16 cellular contexts compared by ENCODE assay signal in the genomic region with DNA sequence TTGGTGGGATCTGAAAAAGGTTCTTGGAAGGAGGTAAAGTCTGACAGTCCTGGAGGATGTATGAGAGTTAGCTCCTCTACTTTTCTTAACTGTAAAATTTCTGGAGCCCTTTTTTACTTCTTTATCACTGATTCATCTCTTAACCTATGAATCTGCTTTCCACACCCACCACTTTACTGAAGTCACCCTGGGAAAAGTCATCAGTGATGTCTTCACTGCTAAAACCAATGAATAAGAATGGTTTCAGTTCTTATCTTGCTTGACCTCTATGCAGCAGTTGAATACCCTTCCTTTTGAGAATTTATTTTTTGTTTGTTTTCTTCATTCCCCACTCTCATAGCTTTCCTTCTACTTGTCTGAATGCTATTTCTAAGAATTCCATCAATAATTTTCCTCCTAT.
DNase-seq lines count a peak whose midpoint lies in the region; ATAC-seq and TF ChIP-seq lines count a peak whose summit lies in the region.
"Had no signal": no experiment of that assay in that cellular context is flagged by ENCODE, and none has a peak within 500 bp of the region (broad histone marks: within the 10 kb centered on the region; RNA-seq: fewer than 3 reads in every experiment).

No MANE protein-coding gene starts in this region.

- no peak overlapping the region for H3K27ac Mint-ChIP-seq in activated CD8-positive, alpha-beta T cell treated with anti-CD3 and anti-CD28 coated beads for 36 hours
- H3K27ac Mint-ChIP-seq in activated CD8-positive, alpha-beta T cell treated with anti-CD3 and anti-CD28 coated beads, Interleukin-2, amount 10 ng/mL, durations not matched to agents 7 days and 5 days = no peak overlapping the region
- H3K27ac Mint-ChIP-seq: B cell; CD4-positive, alpha-beta memory T cell had no signal

- no peaks in the 10 kb centered on the region for H3K9me2 ChIP-seq in GM23248 (ENCODE audit: insufficient read depth)

- H3K36me3 Mint-ChIP-seq in activated CD8-positive, alpha-beta T cell treated with anti-CD3 and anti-CD28 coated beads for 36 hours (ENCODE audit: low read depth) = no peaks in the 10 kb centered on the region
- H3K36me3 Mint-ChIP-seq in activated CD8-positive, alpha-beta T cell treated with anti-CD3 and anti-CD28 coated beads, Interleukin-2, amount 10 ng/mL, durations not matched to agents 7 days and 5 days (ENCODE audit: low read depth) = no peaks in the 10 kb centered on the region
- H3K36me3 Mint-ChIP-seq: CD4-positive, alpha-beta memory T cell had no signal

- peak; percentile 42 for ATAC-seq in activated CD8-positive, alpha-beta T cell treated with anti-CD3 and anti-CD28 coated beads for 36 hours
- ATAC-seq in activated CD8-positive, alpha-beta T cell treated with anti-CD3 and anti-CD28 coated beads, Interleukin-2, amount 10 ng/mL, durations not matched to agents 7 days and 5 days = no peak
- ATAC-seq: HepG2 had no signal

- peaks cover 33% of the 10 kb centered on the region for H3K4me1 ChIP-seq in GM23248 (ENCODE audit: insufficient read depth)
- H3K4me1 ChIP-seq: HAP-1 had no signal

- peaks cover 31% of the 10 kb centered on the region for H3F3A ChIP-seq in GM23248 (ENCODE audit: insufficient read depth)

- no peak for DNase-seq in activated CD8-positive, alpha-beta T cell treated with anti-CD3 and anti-CD28 coated beads for 36 hours
- no peak for DNase-seq in activated CD8-positive, alpha-beta T cell treated with anti-CD3 and anti-CD28 coated beads, Interleukin-2, amount 10 ng/mL, durations not matched to agents 7 days and 5 days
- DNase-seq in CD1c-positive myeloid dendritic cell (ENCODE audit: extremely low spot score) = peak; percentile 25
- DNase-seq in GM23248 = peak; percentile 32
- peak; percentile 18 for DNase-seq in amniotic epithelial cell (ENCODE audit: low read depth)
- no peak for DNase-seq in SW480 (ENCODE audit: low spot score)
- DNase-seq in caudate nucleus (lab: John Stamatoyannopoulos, UW) = no peak
- DNase-seq in dorsolateral prefrontal cortex = no peak
- DNase-seq: ACHN; C1 segment of cervical spinal cord; CD4-positive, alpha-beta memory T cell; DMS79; EL had no signal

- H3K4me2 ChIP-seq in GM23248 (ENCODE audit: unreplicated experiment) = no peak overlapping the region

- no peaks in the 10 kb centered on the region for H3K27me3 Mint-ChIP-seq in activated CD8-positive, alpha-beta T cell treated with anti-CD3 and anti-CD28 coated beads for 36 hours
- H3K27me3 Mint-ChIP-seq in activated CD8-positive, alpha-beta T cell treated with anti-CD3 and anti-CD28 coated beads, Interleukin-2, amount 10 ng/mL, durations not matched to agents 7 days and 5 days (ENCODE audit: low read depth) = no peaks in the 10 kb centered on the region

- POLR2A ChIA-PET in activated CD8-positive, alpha-beta T cell treated with anti-CD3 and anti-CD28 coated beads for 36 hours (lab: Charles Lee) = no interaction called here
- POLR2A ChIA-PET in activated CD8-positive, alpha-beta T cell treated with anti-CD3 and anti-CD28 coated beads, Interleukin-2, amount 10 ng/mL, durations not matched to agents 7 days and 5 days (lab: Charles Lee) = no interaction called here

- no peaks in the 10 kb centered on the region for H3K79me2 ChIP-seq in GM23248 (ENCODE audit: insufficient read depth)

- H3K27ac ChIP-seq in GM23248 (no peak overlapping the region), caudate nucleus (ENCODE audit: low read depth, low read length) (no peak overlapping the region), dorsolateral prefrontal cortex (no peak overlapping the region)

- no peaks in the 10 kb centered on the region for H3K27me3 ChIP-seq in GM23248 (replicated peaks; ENCODE audit: insufficient read depth)
- H3K27me3 ChIP-seq in dorsolateral prefrontal cortex = no peaks in the 10 kb centered on the region

- no peak overlapping the region for H3K4me3 ChIP-seq in GM23248
- no peak overlapping the region for H3K4me3 ChIP-seq in dorsolateral prefrontal cortex
- H3K4me3 ChIP-seq: HAP-1 had no signal

- H3K4me1 Mint-ChIP-seq in activated CD8-positive, alpha-beta T cell treated with anti-CD3 and anti-CD28 coated beads for 36 hours (ENCODE audit: low read depth) = peaks cover 3% of the 10 kb centered on the region
- no peaks in the 10 kb centered on the region for H3K4me1 Mint-ChIP-seq in activated CD8-positive, alpha-beta T cell treated with anti-CD3 and anti-CD28 coated beads, Interleukin-2, amount 10 ng/mL, durations not matched to agents 7 days and 5 days (ENCODE audit: low read depth)
- H3K4me1 Mint-ChIP-seq: B cell; CD4-positive, alpha-beta memory T cell had no signal

- H3K9me3 ChIP-seq in GM23248 (ENCODE audit: low read depth) = no peaks in the 10 kb centered on the region
- H3K9me3 ChIP-seq: HAP-1 had no signal

- H3K36me3 ChIP-seq in GM23248 (ENCODE audit: low read depth) = no peaks in the 10 kb centered on the region
- H3K36me3 ChIP-seq: HAP-1 had no signal

- no peak overlapping the region for H3K4me3 Mint-ChIP-seq in activated CD8-positive, alpha-beta T cell treated with anti-CD3 and anti-CD28 coated beads for 36 hours
- H3K4me3 Mint-ChIP-seq in activated CD8-positive, alpha-beta T cell treated with anti-CD3 and anti-CD28 coated beads, Interleukin-2, amount 10 ng/mL, durations not matched to agents 7 days and 5 days = no peak overlapping the region
- H3K4me3 Mint-ChIP-seq: B cell; CD4-positive, alpha-beta memory T cell had no signal

- H3K9me3 Mint-ChIP-seq in activated CD8-positive, alpha-beta T cell treated with anti-CD3 and anti-CD28 coated beads for 36 hours = no peaks in the 10 kb centered on the region
- no peaks in the 10 kb centered on the region for H3K9me3 Mint-ChIP-seq in activated CD8-positive, alpha-beta T cell treated with anti-CD3 and anti-CD28 coated beads, Interleukin-2, amount 10 ng/mL, durations not matched to agents 7 days and 5 days (ENCODE audit: insufficient read depth)
- H3K9me3 Mint-ChIP-seq: CD4-positive, alpha-beta memory T cell had no signal

- intact Hi-C loops in activated CD8-positive, alpha-beta T cell treated with anti-CD3 and anti-CD28 coated beads for 36 hours (cut with micrococcal nuclease) = no loop called here
- intact Hi-C loops in dorsolateral prefrontal cortex (cut with DNase I) = no loop called here

- H2AFZ ChIP-seq in GM23248 = no peak overlapping the region

- H4K20me1 ChIP-seq in GM23248 (ENCODE audit: insufficient read depth) = no peaks in the 10 kb centered on the region

- no peak for TF ChIP-seq CTCF in activated CD8-positive, alpha-beta T cell treated with anti-CD3 and anti-CD28 coated beads for 36 hours (IDR thresholded peaks at IDR 0.05)
- no peak for TF ChIP-seq CTCF in dorsolateral prefrontal cortex (IDR thresholded peaks at IDR 0.05 in 54 of 56, conservative IDR thresholded peaks at IDR 0.05 in 2 of 56; ENCODE audit: low read depth in 1 of 56, partially characterized antibody in 56 of 56)

- in situ Hi-C loops in GM23248 (cut with MboI) = loop anchor here (10.0 kb wide), 1 partner anchor 140 kb away; no protein-coding TSS in a partner anchor

- CTCF ChIA-PET in activated CD8-positive, alpha-beta T cell treated with anti-CD3 and anti-CD28 coated beads for 36 hours (lab: Charles Lee) = no interaction called here
- CTCF ChIA-PET in activated CD8-positive, alpha-beta T cell treated with anti-CD3 and anti-CD28 coated beads, Interleukin-2, amount 10 ng/mL, durations not matched to agents 7 days and 5 days (lab: Charles Lee) = no interaction called here

- H3K9ac ChIP-seq in GM23248 = no peak overlapping the region

Comparison
In these comparisons a context has a peak if more than half of its experiments do, and no peak if none do; other contexts are left out.
1. DNase-seq: peak in CD1c-positive myeloid dendritic cell (single experiment), GM23248 (single experiment) and amniotic epithelial cell (single experiment); none in activated CD8-positive, alpha-beta T cell treated with anti-CD3 and anti-CD28 coated beads for 36 hours (single experiment), activated CD8-positive, alpha-beta T cell treated with anti-CD3 and anti-CD28 coated beads, Interleukin-2, amount 10 ng/mL, durations not matched to agents 7 days and 5 days (single experiment), SW480 (single experiment), caudate nucleus (0 of 61) and dorsolateral prefrontal cortex (0 of 10).